Comparison of ENCODE assay signal across 1 cellular context in the genomic region with DNA sequence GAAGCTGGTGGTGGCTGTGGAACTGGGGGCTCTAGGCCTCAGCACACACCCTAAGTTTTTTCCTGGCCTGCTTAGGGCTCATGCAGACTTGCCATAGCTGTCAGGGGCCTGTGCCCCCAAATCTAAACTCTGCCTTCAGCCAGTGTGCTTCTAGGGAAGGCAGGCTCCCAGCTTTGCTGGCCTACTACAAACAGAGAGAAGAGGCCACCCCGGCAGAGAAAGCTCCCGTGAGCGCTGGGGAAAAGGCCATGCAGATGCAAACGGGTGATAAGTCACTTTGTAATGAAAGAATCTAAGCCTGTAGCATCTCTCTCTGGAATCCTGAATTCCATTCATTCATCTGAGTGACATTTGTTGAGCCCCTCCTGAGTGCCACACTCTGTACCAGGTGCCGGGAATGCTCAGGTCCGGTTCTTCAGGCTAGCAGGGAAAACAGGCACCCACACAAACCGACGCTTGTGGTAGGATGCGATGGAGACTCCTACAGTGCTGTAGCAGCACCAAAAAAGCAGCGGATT.
TF ChIP-seq lines count a peak whose summit lies in the region.

No MANE protein-coding gene starts in this region.

TF ChIP-seq in H1, 55 proteins besides CTCF, POLR2A, EP300 and RAD21:
- TF ChIP-seq RFX5 (IDR thresholded peaks at IDR 0.05; ENCODE audit: borderline replicate concordance, low read depth, low read length) (no peak), CEBPB (IDR thresholded peaks at IDR 0.05; ENCODE audit: low read depth, low read length) (no peak), ZNF274 (IDR thresholded peaks at IDR 0.05; ENCODE audit: borderline replicate concordance, extremely low read depth, low read length) (no peak), PHF8 (conservative IDR thresholded peaks at IDR 0.05; ENCODE audit: low read depth, low read length) (no peak), CBX5 (IDR thresholded peaks at IDR 0.05; ENCODE audit: low read depth, low read length) (no peak), SRF (IDR thresholded peaks at IDR 0.05; ENCODE audit: low read depth, low read length) (no peak), TCF12 (IDR thresholded peaks at IDR 0.05; ENCODE audit: low read depth, low read length) (no peak), EZH2 (IDR thresholded peaks at IDR 0.05; ENCODE audit: low read depth, low read length, severe bottlenecking) (no peak), RBBP5 (IDR thresholded peaks at IDR 0.05; ENCODE audit: borderline replicate concordance, low read depth, low read length) (no peak), HDAC6 (IDR thresholded peaks at IDR 0.05; ENCODE audit: low read depth, low read length) (no peak), NRF1 (IDR thresholded peaks at IDR 0.05; ENCODE audit: low read depth, low read length) (no peak), MAFK (IDR thresholded peaks at IDR 0.05; ENCODE audit: low read depth, low read length) (no peak), POLR2AphosphoS5 (IDR thresholded peaks at IDR 0.05; ENCODE audit: low read depth, low read length) (no peak), CBX8 (IDR thresholded peaks at IDR 0.05; ENCODE audit: borderline replicate concordance, low read depth, low read length) (no peak), BCL11A (IDR thresholded peaks at IDR 0.05; ENCODE audit: low read depth in 2 of 2, low read length in 2 of 2) (no peak), TAF7 (optimal IDR thresholded peaks at IDR 0.05; ENCODE audit: borderline replicate concordance, low read depth, low read length) (no peak), SP2 (IDR thresholded peaks at IDR 0.05; ENCODE audit: low read length) (no peak), BRCA1 (IDR thresholded peaks at IDR 0.05; ENCODE audit: low read depth, low read length) (no peak)
- TF ChIP-seq, protein P1, sequence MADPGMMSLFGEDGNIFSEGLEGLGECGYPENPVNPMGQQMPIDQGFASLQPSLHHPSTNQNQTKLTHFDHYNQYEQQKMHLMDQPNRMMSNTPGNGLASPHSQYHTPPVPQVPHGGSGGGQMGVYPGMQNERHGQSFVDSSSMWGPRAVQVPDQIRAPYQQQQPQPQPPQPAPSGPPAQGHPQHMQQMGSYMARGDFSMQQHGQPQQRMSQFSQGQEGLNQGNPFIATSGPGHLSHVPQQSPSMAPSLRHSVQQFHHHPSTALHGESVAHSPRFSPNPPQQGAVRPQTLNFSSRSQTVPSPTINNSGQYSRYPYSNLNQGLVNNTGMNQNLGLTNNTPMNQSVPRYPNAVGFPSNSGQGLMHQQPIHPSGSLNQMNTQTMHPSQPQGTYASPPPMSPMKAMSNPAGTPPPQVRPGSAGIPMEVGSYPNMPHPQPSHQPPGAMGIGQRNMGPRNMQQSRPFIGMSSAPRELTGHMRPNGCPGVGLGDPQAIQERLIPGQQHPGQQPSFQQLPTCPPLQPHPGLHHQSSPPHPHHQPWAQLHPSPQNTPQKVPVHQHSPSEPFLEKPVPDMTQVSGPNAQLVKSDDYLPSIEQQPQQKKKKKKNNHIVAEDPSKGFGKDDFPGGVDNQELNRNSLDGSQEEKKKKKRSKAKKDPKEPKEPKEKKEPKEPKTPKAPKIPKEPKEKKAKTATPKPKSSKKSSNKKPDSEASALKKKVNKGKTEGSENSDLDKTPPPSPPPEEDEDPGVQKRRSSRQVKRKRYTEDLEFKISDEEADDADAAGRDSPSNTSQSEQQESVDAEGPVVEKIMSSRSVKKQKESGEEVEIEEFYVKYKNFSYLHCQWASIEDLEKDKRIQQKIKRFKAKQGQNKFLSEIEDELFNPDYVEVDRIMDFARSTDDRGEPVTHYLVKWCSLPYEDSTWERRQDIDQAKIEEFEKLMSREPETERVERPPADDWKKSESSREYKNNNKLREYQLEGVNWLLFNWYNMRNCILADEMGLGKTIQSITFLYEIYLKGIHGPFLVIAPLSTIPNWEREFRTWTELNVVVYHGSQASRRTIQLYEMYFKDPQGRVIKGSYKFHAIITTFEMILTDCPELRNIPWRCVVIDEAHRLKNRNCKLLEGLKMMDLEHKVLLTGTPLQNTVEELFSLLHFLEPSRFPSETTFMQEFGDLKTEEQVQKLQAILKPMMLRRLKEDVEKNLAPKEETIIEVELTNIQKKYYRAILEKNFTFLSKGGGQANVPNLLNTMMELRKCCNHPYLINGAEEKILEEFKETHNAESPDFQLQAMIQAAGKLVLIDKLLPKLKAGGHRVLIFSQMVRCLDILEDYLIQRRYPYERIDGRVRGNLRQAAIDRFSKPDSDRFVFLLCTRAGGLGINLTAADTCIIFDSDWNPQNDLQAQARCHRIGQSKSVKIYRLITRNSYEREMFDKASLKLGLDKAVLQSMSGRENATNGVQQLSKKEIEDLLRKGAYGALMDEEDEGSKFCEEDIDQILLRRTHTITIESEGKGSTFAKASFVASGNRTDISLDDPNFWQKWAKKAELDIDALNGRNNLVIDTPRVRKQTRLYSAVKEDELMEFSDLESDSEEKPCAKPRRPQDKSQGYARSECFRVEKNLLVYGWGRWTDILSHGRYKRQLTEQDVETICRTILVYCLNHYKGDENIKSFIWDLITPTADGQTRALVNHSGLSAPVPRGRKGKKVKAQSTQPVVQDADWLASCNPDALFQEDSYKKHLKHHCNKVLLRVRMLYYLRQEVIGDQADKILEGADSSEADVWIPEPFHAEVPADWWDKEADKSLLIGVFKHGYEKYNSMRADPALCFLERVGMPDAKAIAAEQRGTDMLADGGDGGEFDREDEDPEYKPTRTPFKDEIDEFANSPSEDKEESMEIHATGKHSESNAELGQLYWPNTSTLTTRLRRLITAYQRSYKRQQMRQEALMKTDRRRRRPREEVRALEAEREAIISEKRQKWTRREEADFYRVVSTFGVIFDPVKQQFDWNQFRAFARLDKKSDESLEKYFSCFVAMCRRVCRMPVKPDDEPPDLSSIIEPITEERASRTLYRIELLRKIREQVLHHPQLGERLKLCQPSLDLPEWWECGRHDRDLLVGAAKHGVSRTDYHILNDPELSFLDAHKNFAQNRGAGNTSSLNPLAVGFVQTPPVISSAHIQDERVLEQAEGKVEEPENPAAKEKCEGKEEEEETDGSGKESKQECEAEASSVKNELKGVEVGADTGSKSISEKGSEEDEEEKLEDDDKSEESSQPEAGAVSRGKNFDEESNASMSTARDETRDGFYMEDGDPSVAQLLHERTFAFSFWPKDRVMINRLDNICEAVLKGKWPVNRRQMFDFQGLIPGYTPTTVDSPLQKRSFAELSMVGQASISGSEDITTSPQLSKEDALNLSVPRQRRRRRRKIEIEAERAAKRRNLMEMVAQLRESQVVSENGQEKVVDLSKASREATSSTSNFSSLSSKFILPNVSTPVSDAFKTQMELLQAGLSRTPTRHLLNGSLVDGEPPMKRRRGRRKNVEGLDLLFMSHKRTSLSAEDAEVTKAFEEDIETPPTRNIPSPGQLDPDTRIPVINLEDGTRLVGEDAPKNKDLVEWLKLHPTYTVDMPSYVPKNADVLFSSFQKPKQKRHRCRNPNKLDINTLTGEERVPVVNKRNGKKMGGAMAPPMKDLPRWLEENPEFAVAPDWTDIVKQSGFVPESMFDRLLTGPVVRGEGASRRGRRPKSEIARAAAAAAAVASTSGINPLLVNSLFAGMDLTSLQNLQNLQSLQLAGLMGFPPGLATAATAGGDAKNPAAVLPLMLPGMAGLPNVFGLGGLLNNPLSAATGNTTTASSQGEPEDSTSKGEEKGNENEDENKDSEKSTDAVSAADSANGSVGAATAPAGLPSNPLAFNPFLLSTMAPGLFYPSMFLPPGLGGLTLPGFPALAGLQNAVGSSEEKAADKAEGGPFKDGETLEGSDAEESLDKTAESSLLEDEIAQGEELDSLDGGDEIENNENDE (IDR thresholded peaks at IDR 0.05; ENCODE audit: insufficient replicate concordance, low read length), result no peak
